ENCODE assay signal across 19 cellular contexts in genomic region chr22:46893281-46894020, GRCh38.
DNase-seq lines count a peak whose midpoint lies in the region; ATAC-seq, FAIRE-seq and TF ChIP-seq lines count a peak whose summit lies in the region.
"Had no signal": no experiment of that assay in that cellular context is flagged by ENCODE, and none has a peak within 500 bp of the region (broad histone marks: within the 10 kb centered on the region; RNA-seq: fewer than 3 reads in every experiment).

No MANE protein-coding gene starts in this region.

- no peaks in the 10 kb centered on the region for H3K9me3 ChIP-seq in right cardiac atrium (ENCODE audit: control insufficient read depth, low read length)
- no peaks in the 10 kb centered on the region for H3K9me3 ChIP-seq in kidney (ENCODE audit: control insufficient read depth in 1 of 2, low read length in 2 of 2)

- H3K4me3 ChIP-seq in right cardiac atrium (ENCODE audit: low read length) (no peak overlapping the region), kidney (ENCODE audit: low read length in 2 of 2) (no peak overlapping the region)
- H3K4me3 ChIP-seq: GM23338, K562 had no signal

- TF ChIP-seq CTCF in kidney (IDR thresholded peaks at IDR 0.05; ENCODE audit: borderline replicate concordance, extremely low read depth, insufficient read depth): no peak
- TF ChIP-seq CTCF in GM13976 (IDR thresholded peaks at IDR 0.05; ENCODE audit: borderline replicate concordance, control extremely low read depth, extremely low read depth, insufficient read depth, missing control alignments): no peak

- intact Hi-C loops in right cardiac atrium (cut with DNase I) (no loop called here), Right ventricle myocardium inferior (cut with DNase I) (no loop called here), kidney (cut with DNase I) (no loop called here), sciatic nerve (cut with DNase I) (no loop called here)

- in situ Hi-C loops in GM13976 (cut with MboI; ENCODE audit: low sequenced_read_pairs, unreplicated experiment): no loop called here

- peaks cover 0 to 4% of the 10 kb centered on the region in 2 donors for H3K36me3 ChIP-seq in kidney (ENCODE audit: control insufficient read depth in 1 of 2, insufficient read depth in 2 of 2, low read length in 2 of 2)

- WGBS in right cardiac atrium: 83% methylated on average over 10 of the region's 10 CpGs

- no peak overlapping the region for H3K9ac ChIP-seq in kidney (ENCODE audit: low read length in 2 of 2)

- H3K4me1 ChIP-seq in right cardiac atrium (ENCODE audit: control insufficient read depth, insufficient read depth, low read length): peaks cover 2% of the 10 kb centered on the region
- H3K4me1 ChIP-seq in kidney (ENCODE audit: control insufficient read depth in 1 of 2, insufficient read depth in 1 of 2, low read depth in 1 of 2, low read length in 2 of 2): no peaks in the 10 kb centered on the region

- peak overlapping the region; percentile 0 for H3K27ac ChIP-seq in right cardiac atrium (ENCODE audit: low read length)
- H3K27ac ChIP-seq in kidney (ENCODE audit: low read depth in 2 of 2, low read length in 2 of 2): no peak overlapping the region
- H3K27ac ChIP-seq: HL-60 had no signal

- ATAC-seq in right cardiac atrium (peak in 1 of 2 donors; percentile 25), Right ventricle myocardium inferior (no peak), sciatic nerve (peak; percentile 9)
- ATAC-seq: GM23338, HCT116, K562 had no signal

- DNase-seq in right cardiac atrium (no peak), Right ventricle myocardium inferior (ENCODE audit: missing footprints) (no peak), kidney (peak; percentile 14), sciatic nerve (ENCODE audit: low spot score) (no peak), GM13976 (ENCODE audit: low spot score) (no peak), cerebellar cortex (ENCODE audit: low spot score) (no peak), 8988T (no peak)
- DNase-seq: CD8-positive, alpha-beta memory T cell; DMS79 treated with DMSO at 0.1 percent for 48 hours; NCI-H1417 treated with DMSO at 0.1 percent for 48 hours; NCI-H1930; NCI-H69; OCI-M1 had no signal

- no peaks in the 10 kb centered on the region for H3K27me3 ChIP-seq in right cardiac atrium (ENCODE audit: control insufficient read depth, insufficient read depth)

- no peak for FAIRE-seq in kidney (lab: Jason Lieb, UNC)
- FAIRE-seq: G401.6, GM18507, K562 had no signal
